In the genomic region with DNA sequence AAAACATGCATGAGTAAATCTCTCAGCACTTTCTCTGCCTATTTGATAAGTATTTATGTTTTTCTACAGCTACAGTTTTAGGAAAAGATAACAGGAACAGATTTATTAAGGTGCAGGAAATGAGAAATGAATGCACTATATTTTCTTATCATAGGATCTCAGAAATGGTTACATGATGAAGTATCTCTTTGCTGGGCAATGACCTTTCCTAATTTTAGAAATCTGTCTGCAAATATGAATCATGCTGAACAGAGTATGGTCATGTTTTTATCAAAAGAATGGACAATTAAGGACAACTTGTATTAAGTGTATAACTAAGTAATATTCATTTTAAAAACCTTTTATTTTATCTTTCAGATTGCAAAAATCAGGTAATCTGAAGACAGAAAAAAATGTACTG, we compare ENCODE assay signal across 20 cellular contexts. TPM values are rescaled to one million over a fixed set of nuclear protein-coding genes. Genes with fewer than 3 reads are reported as not detected.
DNase-seq lines count a peak whose midpoint lies in the region; ATAC-seq, FAIRE-seq and TF ChIP-seq lines count a peak whose summit lies in the region.
"Had no signal": no experiment of that assay in that cellular context is flagged by ENCODE, and none has a peak within 500 bp of the region (broad histone marks: within the 10 kb centered on the region; RNA-seq: fewer than 3 reads in every experiment).

No MANE protein-coding gene starts in this region.

- POLR2A ChIA-PET in endothelial cell of umbilical vein (lab: Charles Lee), result no interaction called here

- H3K27me3 Mint-ChIP-seq in nephron (ENCODE audit: low read depth), result no peaks in the 10 kb centered on the region

- TF ChIP-seq POLR2A in endothelial cell of umbilical vein (IDR thresholded peaks at IDR 0.05; ENCODE audit: low read depth, low read length), result no peak

- H3K4me1 ChIP-seq in endothelial cell of umbilical vein (ENCODE audit: control insufficient read depth, extremely low read depth, insufficient read depth, low read length), result peaks cover 7% of the 10 kb centered on the region
- H3K4me1 ChIP-seq: BE2C had no signal

- no peaks in the 10 kb centered on the region for H3K36me3 ChIP-seq in endothelial cell of umbilical vein (ENCODE audit: control insufficient read depth in 2 of 2, extremely low read depth in 1 of 2, insufficient read depth in 2 of 2, low read length in 2 of 2)
- H3K36me3 ChIP-seq: BE2C had no signal

- intact Hi-C loops in endothelial cell of umbilical vein (cut with micrococcal nuclease), result no loop called here

- BruUV-seq in endothelial cell of umbilical vein (replicated peaks; lab: Mats Ljungman, UMichigan), result no TSS peak

- no peaks in the 10 kb centered on the region for H3K9me3 Mint-ChIP-seq in nephron
- H3K9me3 Mint-ChIP-seq: CD4-positive, alpha-beta memory T cell had no signal

- H3K27me3 ChIP-seq in endothelial cell of umbilical vein (ENCODE audit: control insufficient read depth in 2 of 2, insufficient read depth in 2 of 2, low read length in 2 of 2), result peaks cover 0 to 7% of the 10 kb centered on the region in 2 experiments
- H3K27me3 ChIP-seq: BE2C had no signal

- no peak overlapping the region for H3K9ac ChIP-seq in endothelial cell of umbilical vein (replicated peaks; ENCODE audit: extremely low read depth, insufficient read depth, low read length)

- H3K27ac Mint-ChIP-seq in nephron, result peak overlapping the region in 2 of 3 experiments; percentile 23 to 49

- CTCF ChIA-PET in endothelial cell of umbilical vein (lab: Charles Lee), result interaction anchor here (0.6 to 1.2 kb wide), 2 partner anchors 16 to 495 kb away, joined by 4 to 5 read pairs; no protein-coding TSS in a partner anchor

- no peak overlapping the region for H3K4me3 Mint-ChIP-seq in nephron
- H3K4me3 Mint-ChIP-seq: CD4-positive, alpha-beta memory T cell had no signal

- H3K9me1 ChIP-seq in endothelial cell of umbilical vein (replicated peaks; ENCODE audit: control insufficient read depth, extremely low read depth, insufficient read depth, low read length), result no peaks in the 10 kb centered on the region

- no peak overlapping the region for H2AFZ ChIP-seq in endothelial cell of umbilical vein (ENCODE audit: low read depth, low read length)

- dilution Hi-C loops in endothelial cell of umbilical vein (cut with MboI; ENCODE audit: extremely low pct_ligation_motif_present, low sequenced_read_pairs), result no loop called here

- no peaks in the 10 kb centered on the region for H3K36me3 Mint-ChIP-seq in nephron (ENCODE audit: low read depth)
- H3K36me3 Mint-ChIP-seq: CD4-positive, alpha-beta memory T cell had no signal

- in situ Hi-C loops in G401 (cut with HindIII; ENCODE audit: low sequenced_read_pairs), result no loop called here

- H3K4me2 ChIP-seq in endothelial cell of umbilical vein (ENCODE audit: insufficient read depth, low read length), result peak overlapping the region; percentile 5

- no peak overlapping the region for H3K27ac ChIP-seq in endothelial cell of umbilical vein (ENCODE audit: insufficient read depth, low read depth, low read length)
- H3K27ac ChIP-seq: C4-2B had no signal

- peaks cover 5% of the 10 kb centered on the region for H3K4me1 Mint-ChIP-seq in nephron
- H3K4me1 Mint-ChIP-seq: CD4-positive, alpha-beta memory T cell had no signal

- peak; percentile 84 for ATAC-seq in SK-N-SH treated with all-trans-retinoic acid at 6 μM for 48 hours
- ATAC-seq: HCT116 had no signal

- DNase-seq in G401 (ENCODE audit: low spot score) (peak; percentile 16), endothelial cell of umbilical vein (ENCODE audit: low read depth, low spot score) (no peak), NCI-H2227 (lab: John Stamatoyannopoulos, UW; ENCODE audit: unreplicated experiment) (no peak), mucosa of gallbladder (ENCODE audit: low spot score) (no peak), globus pallidus (ENCODE audit: low spot score) (no peak)
- DNase-seq in effector CD4-positive, alpha-beta T cell, result no peak
- DNase-seq: BE2C; CD4-positive, alpha-beta memory T cell; COR-L47; DMS153; DMS79 treated with DMSO at 0.1 percent for 48 hours; GF-D8; IMR-90 had no signal

- H3K9me3 ChIP-seq in endothelial cell of umbilical vein (replicated peaks; ENCODE audit: control insufficient read depth, insufficient read depth, low read length), result no peaks in the 10 kb centered on the region
- H3K9me3 ChIP-seq: BE2C had no signal

- no peak for TF ChIP-seq CTCF in endothelial cell of umbilical vein (IDR thresholded peaks at IDR 0.05; ENCODE audit: extremely low read depth in 1 of 2, insufficient read depth in 1 of 2, low read depth in 1 of 2, low read length in 2 of 2)
- TF ChIP-seq CTCF in nephron (IDR thresholded peaks at IDR 0.05; ENCODE audit: unreplicated experiment in 3 of 3), result no peak

- H3K79me2 ChIP-seq in endothelial cell of umbilical vein (ENCODE audit: control insufficient read depth, insufficient read depth, low read length), result no peaks in the 10 kb centered on the region

- FAIRE-seq in endothelial cell of umbilical vein (lab: Jason Lieb, UNC), result no peak
- FAIRE-seq: A204.1, D721Med, GM19239 had no signal

- no peak overlapping the region for H3K4me3 ChIP-seq in endothelial cell of umbilical vein (replicated peaks in 1 of 3; ENCODE audit: insufficient read depth in 1 of 3, low read depth in 1 of 3, low read length in 3 of 3)

- H4K20me1 ChIP-seq in endothelial cell of umbilical vein (replicated peaks; ENCODE audit: control insufficient read depth, extremely low read depth, insufficient read depth, low read length), result no peaks in the 10 kb centered on the region

TF ChIP-seq in SK-N-SH treated with all-trans-retinoic acid at 6 μM for 48 hours, 23 proteins besides CTCF, POLR2A, EP300 and RAD21:
- TF ChIP-seq, protein P1, sequence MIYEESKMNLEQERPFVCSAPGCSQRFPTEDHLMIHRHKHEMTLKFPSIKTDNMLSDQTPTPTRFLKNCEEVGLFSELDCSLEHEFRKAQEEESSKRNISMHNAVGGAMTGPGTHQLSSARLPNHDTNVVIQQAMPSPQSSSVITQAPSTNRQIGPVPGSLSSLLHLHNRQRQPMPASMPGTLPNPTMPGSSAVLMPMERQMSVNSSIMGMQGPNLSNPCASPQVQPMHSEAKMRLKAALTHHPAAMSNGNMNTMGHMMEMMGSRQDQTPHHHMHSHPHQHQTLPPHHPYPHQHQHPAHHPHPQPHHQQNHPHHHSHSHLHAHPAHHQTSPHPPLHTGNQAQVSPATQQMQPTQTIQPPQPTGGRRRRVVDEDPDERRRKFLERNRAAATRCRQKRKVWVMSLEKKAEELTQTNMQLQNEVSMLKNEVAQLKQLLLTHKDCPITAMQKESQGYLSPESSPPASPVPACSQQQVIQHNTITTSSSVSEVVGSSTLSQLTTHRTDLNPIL (CRISPR knock-in tag; IDR thresholded peaks at IDR 0.05; ENCODE audit: low read depth), result 0 out of 2 replicates have a peak, but pooled peaks have one; percentile 31
- TF ChIP-seq RARB (CRISPR knock-in tag; IDR thresholded peaks at IDR 0.05), result no peak
- TF ChIP-seq ISL1 (CRISPR knock-in tag; IDR thresholded peaks at IDR 0.05), result peak; percentile 95
TF ChIP-seq in SK-N-SH treated with all-trans-retinoic acid at 6 μM for 48 hours: peak in this region for 2.

TF ChIP-seq in endothelial cell of umbilical vein, 7 proteins besides CTCF, POLR2A, EP300 and RAD21:
- no peak for TF ChIP-seq JUN (IDR thresholded peaks at IDR 0.05; ENCODE audit: borderline replicate concordance, insufficient read depth, insufficient read length, low read depth)
- TF ChIP-seq EZH2 (IDR thresholded peaks at IDR 0.05; ENCODE audit: borderline replicate concordance, low read depth, low read length, severe bottlenecking), result no peak
- peak; percentile 13 for TF ChIP-seq GATA2 (IDR thresholded peaks at IDR 0.05; ENCODE audit: insufficient read depth, insufficient read length, low read depth, low read length)
TF ChIP-seq in endothelial cell of umbilical vein: peak in this region for 1.

RNA-seq across cellular contexts. Expression of gene SPPL2A, which starts 53.8 kb away (rescaled TPM):
- total RNA-seq in G401 (2014; rRNA removed; shearing (Covaris generic)), result 50.6 and 67.8 TPM in 2 replicates
- 80.1 and 88.7 TPM in 2 replicates for total RNA-seq in endothelial cell of umbilical vein
- 38.8 and 38.9 TPM in 2 replicates for polyA plus RNA-seq in endothelial cell of umbilical vein
- polyA plus RNA-seq in endothelial cell of umbilical vein (2011; cell fraction: cytosol; rRNA removed), result 27.3 and 28.3 TPM in 2 replicates
- 77.1 and 77.3 TPM in 2 replicates for polyA plus RNA-seq in endothelial cell of umbilical vein (2011; cell fraction: nucleus; rRNA removed)
- polyA plus RNA-seq in endothelial cell of umbilical vein (2012), result 35.6 and 51.9 TPM in 2 replicates
- 54.9 and 66.6 TPM in 2 replicates for polyA minus RNA-seq in endothelial cell of umbilical vein
- polyA minus RNA-seq in endothelial cell of umbilical vein (2011; cell fraction: cytosol; rRNA and poly(A)+ RNA removed), result 22.5 TPM
- polyA minus RNA-seq in endothelial cell of umbilical vein (2011; cell fraction: nucleus; rRNA and poly(A)+ RNA removed), result 32.2 and 55.0 TPM in 2 replicates
- total RNA-seq in mucosa of gallbladder, result 94.3 TPM
